ENCODE assay signal across 1 cellular context in the genomic region with DNA sequence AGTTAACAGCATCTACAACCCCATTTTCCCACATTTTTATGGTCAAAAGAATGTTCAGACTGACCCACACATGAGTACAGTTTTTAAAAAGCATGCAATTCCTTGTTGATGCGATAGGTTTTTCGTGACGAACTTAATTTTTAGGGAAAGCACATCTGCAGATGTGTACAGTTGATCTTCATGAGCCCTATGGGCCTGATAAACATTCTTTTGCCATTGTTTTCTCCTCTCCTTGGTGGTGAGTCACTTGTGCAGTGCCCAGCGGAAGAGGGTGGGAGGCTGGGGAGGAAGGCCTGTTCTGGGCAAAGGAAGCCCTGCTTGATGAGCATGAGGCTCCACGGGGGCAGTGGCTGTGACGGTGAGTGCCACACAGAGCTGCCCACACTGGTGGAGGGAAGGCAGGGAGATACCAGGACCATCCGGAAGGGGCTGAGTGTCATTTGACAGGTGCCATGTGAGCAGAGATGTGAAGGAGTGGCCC.
TF ChIP-seq lines count a peak whose summit lies in the region.

No MANE protein-coding gene starts in this region.

TF ChIP-seq in GM12891, 5 proteins besides CTCF, POLR2A, EP300 and RAD21 (continued from another document):
- TF ChIP-seq POLR2AphosphoS5 (IDR thresholded peaks at IDR 0.05; ENCODE audit: low read depth, low read length), result no peak
- TF ChIP-seq POU2F2 (IDR thresholded peaks at IDR 0.05; ENCODE audit: low read depth, low read length), result no peak
- TF ChIP-seq SPI1 (IDR thresholded peaks at IDR 0.05; ENCODE audit: low read depth, low read length), result no peak
